8 cellular contexts compared by ENCODE assay signal in the genomic region with DNA sequence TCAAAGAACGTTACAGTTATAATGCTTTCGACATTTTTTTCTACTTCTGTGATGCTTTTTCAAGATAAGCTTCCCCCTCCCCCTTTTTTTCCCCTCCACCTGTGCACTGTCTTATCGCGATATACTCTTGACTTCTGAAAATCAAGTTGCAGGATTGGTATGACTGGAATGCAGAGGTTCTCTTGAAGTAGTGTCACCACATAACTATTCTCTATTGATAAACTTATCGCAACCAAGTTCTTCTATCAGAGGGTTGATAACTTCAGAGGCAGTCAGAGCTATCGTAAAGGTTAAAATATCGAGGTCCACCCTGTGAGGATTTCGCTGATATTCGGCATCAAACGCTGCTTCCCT. TPM values are rescaled to one million over a fixed set of nuclear protein-coding genes. Genes with fewer than 3 reads are reported as not detected.
DNase-seq lines count a peak whose midpoint lies in the region; ATAC-seq and TF ChIP-seq lines count a peak whose summit lies in the region.

No MANE protein-coding gene starts in this region.

- no peaks in the 10 kb centered on the region for H3K9me3 ChIP-seq in ascending aorta
- H3K9me3 ChIP-seq in right lobe of liver, result no peaks in the 10 kb centered on the region
- no peaks in the 10 kb centered on the region for H3K9me3 ChIP-seq in upper lobe of right lung

- peak; percentile 31 for DNase-seq in HS-5 (ENCODE audit: low read depth)
- no peak for DNase-seq in ascending aorta (ENCODE audit: low spot score in 2 of 2)
- DNase-seq in right lobe of liver, result no peak
- no peak for DNase-seq in upper lobe of right lung
- no peak for DNase-seq in NK-92 treated with Interleukin-12 subunit alpha and Interleukin-12 subunit beta, amount 100 ng/mL, for 24 hours (lab: John Stamatoyannopoulos, UW)
- no peak for DNase-seq in NCI-H69 (lab: John Stamatoyannopoulos, UW)
- DNase-seq in RPMI8226, result no peak

- H3K4me3 ChIP-seq in ascending aorta (peak overlapping the region; percentile 77 to 95), right lobe of liver (peak overlapping the region; percentile 77 to 85 (median 79)), upper lobe of right lung (peak overlapping the region; percentile 70)

- TF ChIP-seq POLR2A in right lobe of liver (IDR thresholded peaks at IDR 0.05), result no peak

- H3K27ac ChIP-seq in C4-2B, result peak overlapping the region; percentile 84
- peak overlapping the region; percentile 95 to 96 for H3K27ac ChIP-seq in ascending aorta
- H3K27ac ChIP-seq in right lobe of liver, result peak overlapping the region; percentile 82 to 88 (median 86)
- peak overlapping the region; percentile 91 for H3K27ac ChIP-seq in upper lobe of right lung

- peaks cover 5 to 16% of the 10 kb centered on the region in 2 donors for H3K4me1 ChIP-seq in ascending aorta
- peaks cover 0 to 16% (median 8%) of the 10 kb centered on the region in 4 donors for H3K4me1 ChIP-seq in right lobe of liver
- peaks cover 20% of the 10 kb centered on the region for H3K4me1 ChIP-seq in upper lobe of right lung

- H3K27me3 ChIP-seq in ascending aorta, result no peaks in the 10 kb centered on the region
- no peaks in the 10 kb centered on the region for H3K27me3 ChIP-seq in right lobe of liver
- no peaks in the 10 kb centered on the region for H3K27me3 ChIP-seq in upper lobe of right lung

- ATAC-seq in right lobe of liver (no peak), upper lobe of right lung (no peak)

- no peaks in the 10 kb centered on the region for H3K36me3 ChIP-seq in ascending aorta
- H3K36me3 ChIP-seq in right lobe of liver, result no peaks in the 10 kb centered on the region
- H3K36me3 ChIP-seq in upper lobe of right lung, result no peaks in the 10 kb centered on the region

- TF ChIP-seq CTCF in C4-2B (conservative IDR thresholded peaks at IDR 0.05) (no peak), ascending aorta (IDR thresholded peaks at IDR 0.05) (no peak), right lobe of liver (IDR thresholded peaks at IDR 0.05) (no peak), upper lobe of right lung (IDR thresholded peaks at IDR 0.05) (no peak)

- 0% methylated on average over 10 of the region's 10 CpGs for WGBS in right lobe of liver (ENCODE audit: insufficient coverage, low coverage, low lambda C conversion rate, missing lambda C conversion rate)

- intact Hi-C loops in ascending aorta (cut with DNase I) (loop anchor here (10.0 kb wide), 1 partner anchor 456 kb away; a partner anchor contains a TSS), right lobe of liver (cut with DNase I) (loop anchor here (10.0 kb wide), 2 partner anchors 64 to 104 kb away; a partner anchor contains a TSS), upper lobe of right lung (cut with DNase I) (no loop called here)

RNA-seq across cellular contexts. Expression of a gene that starts 0.8 kb away (rescaled TPM):
- total RNA-seq in ascending aorta, result 11.8 TPM
- total RNA-seq in right lobe of liver, result 1 to 10 TPM; 4.3 to 7.6 (median 5.4) TPM
- 13.5 TPM for total RNA-seq in upper lobe of right lung

RNA-seq across cellular contexts. Expression of a gene that starts 6.5 kb away (rescaled TPM):
- not detected for total RNA-seq in ascending aorta
- under 1 TPM; 0.18 to 0.78 (median 0.46) TPM for total RNA-seq in right lobe of liver
- 2.4 TPM for total RNA-seq in upper lobe of right lung

RNA-seq across cellular contexts. Expression of a gene that starts 24.2 kb away (rescaled TPM):
- total RNA-seq in ascending aorta, result not detected
- total RNA-seq in right lobe of liver, result not detected
- total RNA-seq in upper lobe of right lung, result not detected

RNA-seq across cellular contexts. Expression of a gene that starts 40.4 kb away (rescaled TPM):
- not detected for total RNA-seq in ascending aorta
- total RNA-seq in right lobe of liver, result not detected
- not detected for total RNA-seq in upper lobe of right lung

RNA-seq across cellular contexts. Expression of a gene that starts 58.5 kb away (rescaled TPM):
- total RNA-seq in ascending aorta, result 92.0 TPM
- total RNA-seq in right lobe of liver, result 10 to 100 TPM; 28.1 to 48.1 (median 31.3) TPM
- total RNA-seq in upper lobe of right lung, result 43.9 TPM
